Comparison of ENCODE assay signal across 30 cellular contexts in genomic region chr1:72011721-72012120, GRCh38.
"Had no signal": no experiment of that assay in that cellular context is flagged by ENCODE, and none has a peak within 500 bp of the region (broad histone marks: within the 10 kb centered on the region; RNA-seq: fewer than 3 reads in every experiment).

No MANE protein-coding gene starts in this region.

- DNase-seq: activated B cell treated with CpG ODN at 0.5 μM for 24 hours; activated CD4-positive, alpha-beta memory T cell treated with anti-CD3 and anti-CD28 coated beads for 36 hours; activated CD4-positive, alpha-beta T cell treated with anti-CD3 and anti-CD28 coated beads for 4 hours; activated CD4-positive, alpha-beta T cell treated with anti-CD3 and anti-CD28 coated beads, Interleukin-2, amount 10 ng/mL, durations not matched to agents 24 days and 14 days; activated CD4-positive, alpha-beta T cell treated with anti-CD3 and anti-CD28 coated beads, Interleukin-2, amount 50 U/mL, for 1 hour; activated CD4-positive, alpha-beta T cell treated with anti-CD3 and anti-CD28 coated beads, Interleukin-2, amount 50 U/mL, for 4 hours; activated CD4-positive, CD25-positive, alpha-beta regulatory T cell treated with anti-CD3 and anti-CD28 coated beads, Interleukin-2, amount 50 U/mL, for 72 hours; activated CD8-positive, alpha-beta memory T cell treated with anti-CD3 and anti-CD28 coated beads, Interleukin-2, amount 50 U/mL, for 4 hours; activated CD8-positive, alpha-beta T cell treated with anti-CD3 and anti-CD28 coated beads for 36 hours; activated effector memory CD4-positive, alpha-beta T cell treated with anti-CD3 and anti-CD28 coated beads, Interleukin-2, amount 50 U/mL, for 16 hours; activated gamma-delta T cell treated with Interleukin-2 at 50 U/mL for 16 hours; activated naive CD4-positive, alpha-beta T cell; activated naive CD4-positive, alpha-beta T cell treated with anti-CD3 and anti-CD28 coated beads for 36 hours; activated naive CD4-positive, alpha-beta T cell treated with anti-CD3 and anti-CD28 coated beads, Interleukin-2, amount 50 U/mL, for 16 hours; activated naive CD8-positive, alpha-beta T cell treated with anti-CD3 and anti-CD28 coated beads for 36 hours; activated T-cell treated with anti-CD3 and anti-CD28 coated beads for 4 hours; activated T-cell treated with anti-CD3 and anti-CD28 coated beads, Interleukin-2, amount 50 U/mL, for 1 hour; activated T-cell treated with anti-CD3 and anti-CD28 coated beads, Interleukin-2, amount 50 U/mL, for 4 hours; activated T-cell treated with anti-CD3 and anti-CD28 coated beads, Interleukin-2, amount 50 U/mL, for 72 hours; adrenal gland; amniotic stem cell; aorta; body of pancreas; brain microvascular endothelial cell; central memory CD4-positive, alpha-beta T cell; T-helper 1 cell; T-helper 2 cell; T-helper 9 cell had no signal

- H3K4me3 ChIP-seq: adrenal gland, body of pancreas, breast epithelium had no signal

- H3K27me3 ChIP-seq: adrenal gland, body of pancreas, brain microvascular endothelial cell, breast epithelium had no signal

- H3K9me3 ChIP-seq: adrenal gland, body of pancreas, breast epithelium had no signal

- H3K4me1 ChIP-seq: body of pancreas, breast epithelium had no signal

- H3K36me3 ChIP-seq: adrenal gland, brain microvascular endothelial cell, breast epithelium had no signal

- H3K27ac ChIP-seq: adrenal gland, body of pancreas, brain microvascular endothelial cell, breast epithelium, VCaP had no signal
